1 cellular context compared by ENCODE assay signal in genomic region chr20:45581702-45582101, GRCh38.
A peak's percentile ranks its signal among the peaks of the same experiment; 100 is the strongest.
TF ChIP-seq lines count a peak whose summit lies in the region.

No MANE protein-coding gene starts in this region.

TF ChIP-seq in K562, 482 proteins besides CTCF, POLR2A, EP300 and RAD21:
- TF ChIP-seq LARP7 (IDR thresholded peaks at IDR 0.05) (no peak), MTA3 (IDR thresholded peaks at IDR 0.05; ENCODE audit: borderline replicate concordance) (no peak), EGR1 (conservative IDR thresholded peaks at IDR 0.05) (no peak), ZNF316 (IDR thresholded peaks at IDR 0.05) (0 out of 2 replicates have a peak, but pooled peaks have one; percentile 20), ZBTB40 (IDR thresholded peaks at IDR 0.05) (no peak), ZBTB40 (CRISPR knock-in tag; IDR thresholded peaks at IDR 0.05) (no peak), HIVEP1 (CRISPR knock-in tag; IDR thresholded peaks at IDR 0.05) (no peak)
